In the genomic region with DNA sequence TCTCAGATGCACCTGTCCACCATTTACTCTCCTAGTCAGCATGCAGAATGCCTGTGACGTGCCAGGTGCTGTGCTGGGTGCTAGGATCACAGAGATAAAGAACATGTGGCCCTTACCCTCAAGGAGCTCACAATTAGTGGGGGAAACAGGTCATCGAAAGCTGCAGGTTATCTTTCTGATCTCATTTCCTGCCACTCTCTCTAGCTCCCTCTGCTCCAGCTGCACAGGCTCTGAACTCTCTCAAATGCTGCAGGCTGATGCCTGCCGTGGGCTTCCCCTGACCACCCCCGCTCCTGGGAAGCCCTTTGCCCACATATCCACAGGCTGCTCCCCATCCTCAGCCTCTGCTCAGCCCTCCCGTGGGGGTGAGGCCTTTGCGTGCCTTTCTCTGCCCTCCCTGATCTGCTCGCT, we compare ENCODE assay signal across 1 cellular context.
TF ChIP-seq lines count a peak whose summit lies in the region.

No MANE protein-coding gene starts in this region.

TF ChIP-seq in HepG2, 621 proteins besides CTCF, POLR2A, EP300 and RAD21:
- TF ChIP-seq, protein P1, sequence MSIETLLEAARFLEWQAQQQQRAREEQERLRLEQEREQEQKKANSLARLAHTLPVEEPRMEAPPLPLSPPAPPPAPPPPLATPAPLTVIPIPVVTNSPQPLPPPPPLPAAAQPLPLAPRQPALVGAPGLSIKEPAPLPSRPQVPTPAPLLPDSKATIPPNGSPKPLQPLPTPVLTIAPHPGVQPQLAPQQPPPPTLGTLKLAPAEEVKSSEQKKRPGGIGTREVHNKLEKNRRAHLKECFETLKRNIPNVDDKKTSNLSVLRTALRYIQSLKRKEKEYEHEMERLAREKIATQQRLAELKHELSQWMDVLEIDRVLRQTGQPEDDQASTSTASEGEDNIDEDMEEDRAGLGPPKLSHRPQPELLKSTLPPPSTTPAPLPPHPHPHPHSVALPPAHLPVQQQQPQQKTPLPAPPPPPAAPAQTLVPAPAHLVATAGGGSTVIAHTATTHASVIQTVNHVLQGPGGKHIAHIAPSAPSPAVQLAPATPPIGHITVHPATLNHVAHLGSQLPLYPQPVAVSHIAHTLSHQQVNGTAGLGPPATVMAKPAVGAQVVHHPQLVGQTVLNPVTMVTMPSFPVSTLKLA (IDR thresholded peaks at IDR 0.05): no peak
- TF ChIP-seq, protein P2, sequence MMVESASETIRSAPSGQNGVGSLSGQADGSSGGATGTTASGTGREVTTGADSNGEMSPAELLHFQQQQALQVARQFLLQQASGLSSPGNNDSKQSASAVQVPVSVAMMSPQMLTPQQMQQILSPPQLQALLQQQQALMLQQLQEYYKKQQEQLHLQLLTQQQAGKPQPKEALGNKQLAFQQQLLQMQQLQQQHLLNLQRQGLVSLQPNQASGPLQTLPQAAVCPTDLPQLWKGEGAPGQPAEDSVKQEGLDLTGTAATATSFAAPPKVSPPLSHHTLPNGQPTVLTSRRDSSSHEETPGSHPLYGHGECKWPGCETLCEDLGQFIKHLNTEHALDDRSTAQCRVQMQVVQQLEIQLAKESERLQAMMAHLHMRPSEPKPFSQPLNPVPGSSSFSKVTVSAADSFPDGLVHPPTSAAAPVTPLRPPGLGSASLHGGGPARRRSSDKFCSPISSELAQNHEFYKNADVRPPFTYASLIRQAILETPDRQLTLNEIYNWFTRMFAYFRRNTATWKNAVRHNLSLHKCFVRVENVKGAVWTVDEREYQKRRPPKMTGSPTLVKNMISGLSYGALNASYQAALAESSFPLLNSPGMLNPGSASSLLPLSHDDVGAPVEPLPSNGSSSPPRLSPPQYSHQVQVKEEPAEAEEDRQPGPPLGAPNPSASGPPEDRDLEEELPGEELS (CRISPR knock-in tag; IDR thresholded peaks at IDR 0.05): no peak
- TF ChIP-seq ZNF598 (CRISPR knock-in tag; IDR thresholded peaks at IDR 0.05; ENCODE audit: borderline replicate concordance) (no peak), REPIN1 (CRISPR knock-in tag; IDR thresholded peaks at IDR 0.05; ENCODE audit: borderline replicate concordance, low read depth) (no peak), KDM1A (CRISPR knock-in tag; IDR thresholded peaks at IDR 0.05) (no peak), SKI (IDR thresholded peaks at IDR 0.05; ENCODE audit: partially characterized antibody) (no peak)
- TF ChIP-seq, protein P3, sequence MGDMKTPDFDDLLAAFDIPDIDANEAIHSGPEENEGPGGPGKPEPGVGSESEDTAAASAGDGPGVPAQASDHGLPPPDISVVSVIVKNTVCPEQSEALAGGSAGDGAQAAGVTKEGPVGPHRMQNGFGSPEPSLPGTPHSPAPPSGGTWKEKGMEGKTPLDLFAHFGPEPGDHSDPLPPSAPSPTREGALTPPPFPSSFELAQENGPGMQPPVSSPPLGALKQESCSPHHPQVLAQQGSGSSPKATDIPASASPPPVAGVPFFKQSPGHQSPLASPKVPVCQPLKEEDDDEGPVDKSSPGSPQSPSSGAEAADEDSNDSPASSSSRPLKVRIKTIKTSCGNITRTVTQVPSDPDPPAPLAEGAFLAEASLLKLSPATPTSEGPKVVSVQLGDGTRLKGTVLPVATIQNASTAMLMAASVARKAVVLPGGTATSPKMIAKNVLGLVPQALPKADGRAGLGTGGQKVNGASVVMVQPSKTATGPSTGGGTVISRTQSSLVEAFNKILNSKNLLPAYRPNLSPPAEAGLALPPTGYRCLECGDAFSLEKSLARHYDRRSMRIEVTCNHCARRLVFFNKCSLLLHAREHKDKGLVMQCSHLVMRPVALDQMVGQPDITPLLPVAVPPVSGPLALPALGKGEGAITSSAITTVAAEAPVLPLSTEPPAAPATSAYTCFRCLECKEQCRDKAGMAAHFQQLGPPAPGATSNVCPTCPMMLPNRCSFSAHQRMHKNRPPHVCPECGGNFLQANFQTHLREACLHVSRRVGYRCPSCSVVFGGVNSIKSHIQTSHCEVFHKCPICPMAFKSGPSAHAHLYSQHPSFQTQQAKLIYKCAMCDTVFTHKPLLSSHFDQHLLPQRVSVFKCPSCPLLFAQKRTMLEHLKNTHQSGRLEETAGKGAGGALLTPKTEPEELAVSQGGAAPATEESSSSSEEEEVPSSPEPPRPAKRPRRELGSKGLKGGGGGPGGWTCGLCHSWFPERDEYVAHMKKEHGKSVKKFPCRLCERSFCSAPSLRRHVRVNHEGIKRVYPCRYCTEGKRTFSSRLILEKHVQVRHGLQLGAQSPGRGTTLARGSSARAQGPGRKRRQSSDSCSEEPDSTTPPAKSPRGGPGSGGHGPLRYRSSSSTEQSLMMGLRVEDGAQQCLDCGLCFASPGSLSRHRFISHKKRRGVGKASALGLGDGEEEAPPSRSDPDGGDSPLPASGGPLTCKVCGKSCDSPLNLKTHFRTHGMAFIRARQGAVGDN (CRISPR knock-in tag; IDR thresholded peaks at IDR 0.05): no peak
